In the genomic region with DNA sequence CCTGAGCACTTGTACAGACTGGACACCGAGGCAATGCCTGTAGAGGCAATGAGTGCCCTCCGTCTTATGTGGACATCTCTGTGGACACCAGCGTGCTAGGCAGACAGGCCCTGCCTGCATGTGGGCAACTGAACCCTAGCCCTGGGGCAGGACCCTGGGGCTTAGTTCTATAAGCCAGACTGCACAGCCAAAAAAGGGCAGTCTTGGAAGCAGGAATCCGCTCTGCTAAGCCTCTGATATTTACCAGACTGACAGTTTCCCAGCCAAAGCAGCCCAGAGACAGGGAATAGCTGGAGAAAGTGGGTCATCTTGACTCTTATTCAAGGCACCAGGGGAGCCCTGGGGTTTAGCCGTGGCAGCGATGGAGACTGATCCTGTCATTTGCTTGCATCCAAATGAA, we compare ENCODE assay signal across 22 cellular contexts.
DNase-seq lines count a peak whose midpoint lies in the region; ATAC-seq and TF ChIP-seq lines count a peak whose summit lies in the region.
"Had no signal": no experiment of that assay in that cellular context is flagged by ENCODE, and none has a peak within 500 bp of the region (broad histone marks: within the 10 kb centered on the region; RNA-seq: fewer than 3 reads in every experiment).

No MANE protein-coding gene starts in this region.

- H3K9ac ChIP-seq in endodermal cell (ENCODE audit: extremely low read depth, low read length, poor library complexity, severe bottlenecking) (no peak overlapping the region), stomach smooth muscle (ENCODE audit: low read length in 2 of 2) (no peak overlapping the region), mesenchymal stem cell (ENCODE audit: low read length) (no peak overlapping the region)

- peak overlapping the region in 1 of 2 experiments; percentile 22 for H3K14ac ChIP-seq in mesenchymal stem cell (ENCODE audit: low read length in 2 of 2)

- no peak for TF ChIP-seq CTCF in endodermal cell (conservative IDR thresholded peaks at IDR 0.05)

- WGBS in endodermal cell (ENCODE audit: insufficient coverage in 1 of 2, insufficient read length in 1 of 2), 2 experiments: 90 to 92% methylated on average over 2 to 6 of the region's 6 CpGs
- WGBS in mesenchymal stem cell: 75% methylated on average over 6 of the region's 6 CpGs

- H2BK5ac ChIP-seq in mesenchymal stem cell (ENCODE audit: low read depth, low read length, poor library complexity, severe bottlenecking): no peak overlapping the region

- H3K79me1 ChIP-seq in mesenchymal stem cell (replicated peaks; ENCODE audit: low read length, poor library complexity, severe bottlenecking): no peaks in the 10 kb centered on the region

- peak overlapping the region; percentile 42 for H3K27ac ChIP-seq in endodermal cell (ENCODE audit: low read depth, low read length)
- H3K27ac ChIP-seq in stomach smooth muscle (ENCODE audit: low read length): peak overlapping the region; percentile 89
- no peak overlapping the region for H3K27ac ChIP-seq in mesenchymal stem cell (ENCODE audit: low read length, poor library complexity, severe bottlenecking)
- H3K27ac ChIP-seq: heart right ventricle, SJSA1, VCaP had no signal

- H2BK12ac ChIP-seq in mesenchymal stem cell (ENCODE audit: low read length in 2 of 2): no peak overlapping the region

- no peaks in the 10 kb centered on the region for H3K9me3 Mint-ChIP-seq in endodermal cell
- H3K9me3 Mint-ChIP-seq: CD4-positive, alpha-beta memory T cell had no signal

- H3K4ac ChIP-seq in mesenchymal stem cell (ENCODE audit: low read depth in 1 of 2, low read length in 2 of 2): no peak overlapping the region

- H3K18ac ChIP-seq in mesenchymal stem cell (ENCODE audit: low read depth in 1 of 2, low read length in 2 of 2): no peak overlapping the region

- no peak overlapping the region for H3K27ac Mint-ChIP-seq in endodermal cell
- H3K27ac Mint-ChIP-seq: CD4-positive, alpha-beta memory T cell had no signal

- peaks cover 6% of the 10 kb centered on the region for H3K27me3 Mint-ChIP-seq in endodermal cell (ENCODE audit: insufficient read depth)

- no peak overlapping the region for H3K4me3 Mint-ChIP-seq in endodermal cell
- H3K4me3 Mint-ChIP-seq: CD4-positive, alpha-beta memory T cell had no signal

- no peaks in the 10 kb centered on the region for H3K36me3 ChIP-seq in endodermal cell (ENCODE audit: control insufficient read depth, insufficient read depth, low read length)
- H3K36me3 ChIP-seq in stomach smooth muscle (ENCODE audit: control insufficient read depth in 2 of 2, insufficient read depth in 2 of 2, low read length in 2 of 2): no peaks in the 10 kb centered on the region
- H3K36me3 ChIP-seq in mesenchymal stem cell (ENCODE audit: control insufficient read depth in 1 of 2, insufficient read depth in 2 of 2, low read depth in 1 of 2, low read length in 2 of 2): no peaks in the 10 kb centered on the region
- H3K36me3 ChIP-seq: heart right ventricle, SJSA1 had no signal

- DNase-seq in endodermal cell: no peak
- peak; percentile 40 for DNase-seq in mucosa of gallbladder (ENCODE audit: low spot score)
- DNase-seq in NCI-H1694 treated with DMSO at 0.1 percent for 48 hours (lab: John Stamatoyannopoulos, UW): no peak
- DNase-seq in mesenchymal stem cell: no peak
- DNase-seq: activated gamma-delta T cell treated with Interleukin-2 at 50 U/mL for 16 hours; amygdala; CD4-positive, alpha-beta memory T cell; dermis blood vessel endothelial cell; GDM1; heart right ventricle; MM.1S; NCI-H1436; NK-92 treated with Interleukin-12 subunit alpha and Interleukin-12 subunit beta, amount 100 ng/mL, for 24 hours; right cardiac atrium; stimulated activated CD8-positive, alpha-beta memory T cell treated with anti-CD3 and anti-CD28 coated beads, Interleukin-4, amount 100 ng/mL, for 48 hours had no signal

- H2AFZ ChIP-seq in mesenchymal stem cell (ENCODE audit: low read depth, low read length): no peak overlapping the region

- H3K23ac ChIP-seq in mesenchymal stem cell (ENCODE audit: low read length in 2 of 2): no peak overlapping the region

- no peaks in the 10 kb centered on the region for H3K36me3 Mint-ChIP-seq in endodermal cell (ENCODE audit: low read depth)
- H3K36me3 Mint-ChIP-seq: CD4-positive, alpha-beta memory T cell had no signal

- H4K91ac ChIP-seq in mesenchymal stem cell (ENCODE audit: low read length): no peak overlapping the region

- H3K4me1 Mint-ChIP-seq in endodermal cell: no peaks in the 10 kb centered on the region
- H3K4me1 Mint-ChIP-seq: CD4-positive, alpha-beta memory T cell had no signal

- no peak overlapping the region for H3K4me2 ChIP-seq in mesenchymal stem cell (ENCODE audit: low read length, poor library complexity, severe bottlenecking)

- no peak overlapping the region for H2BK15ac ChIP-seq in mesenchymal stem cell (ENCODE audit: low read depth, poor library complexity, severe bottlenecking)

- peak; percentile 67 for ATAC-seq in SK-N-SH treated with all-trans-retinoic acid at 6 μM for 48 hours
- ATAC-seq in HG03565 (IDR thresholded peaks at IDR 0.05; ENCODE audit: unreplicated experiment): no peak
- ATAC-seq: K562, left lobe of liver had no signal

- H3K9me3 ChIP-seq in endodermal cell (ENCODE audit: control insufficient read depth, low read length): no peaks in the 10 kb centered on the region
- H3K9me3 ChIP-seq in stomach smooth muscle (ENCODE audit: control insufficient read depth in 2 of 2, low read length in 2 of 2): peaks cover 0 to 2% of the 10 kb centered on the region in 2 donors
- peaks cover 8% of the 10 kb centered on the region for H3K9me3 ChIP-seq in mesenchymal stem cell (ENCODE audit: control insufficient read depth, low read length)
- H3K9me3 ChIP-seq: heart right ventricle, SJSA1 had no signal

- H3K4me1 ChIP-seq in endodermal cell (ENCODE audit: control insufficient read depth, insufficient read depth, low read length): no peaks in the 10 kb centered on the region
- H3K4me1 ChIP-seq in stomach smooth muscle (ENCODE audit: control insufficient read depth, insufficient read depth, low read length): peaks cover 61% of the 10 kb centered on the region
- H3K4me1 ChIP-seq in mesenchymal stem cell (ENCODE audit: control insufficient read depth, insufficient read depth, low read depth, low read length): peaks cover 5% of the 10 kb centered on the region

- H2BK120ac ChIP-seq in mesenchymal stem cell (ENCODE audit: low read depth, low read length): no peak overlapping the region

- H4K8ac ChIP-seq in mesenchymal stem cell (ENCODE audit: low read length): no peak overlapping the region

- no peak overlapping the region for H2AK5ac ChIP-seq in mesenchymal stem cell (ENCODE audit: low read length, severe bottlenecking)

- no peaks in the 10 kb centered on the region for H3K27me3 ChIP-seq in endodermal cell (ENCODE audit: control insufficient read depth, insufficient read depth, low read length, poor library complexity, severe bottlenecking)
- no peaks in the 10 kb centered on the region for H3K27me3 ChIP-seq in stomach smooth muscle (ENCODE audit: control insufficient read depth in 1 of 2, insufficient read depth in 2 of 2, low read length in 2 of 2)
- no peaks in the 10 kb centered on the region for H3K27me3 ChIP-seq in mesenchymal stem cell (ENCODE audit: control insufficient read depth in 1 of 2, insufficient read depth in 1 of 2, low read length in 2 of 2)
- H3K27me3 ChIP-seq: heart right ventricle, SJSA1 had no signal

- H3K4me3 ChIP-seq in endodermal cell (ENCODE audit: low read length) (no peak overlapping the region), stomach smooth muscle (ENCODE audit: low read length in 2 of 2) (peak overlapping the region in 1 of 2 donors; percentile 47), mesenchymal stem cell (ENCODE audit: insufficient read depth in 1 of 2, low read depth in 1 of 2, low read length in 2 of 2) (no peak overlapping the region)
- H3K4me3 ChIP-seq: heart right ventricle, K562, SJSA1 had no signal

TF ChIP-seq in SK-N-SH treated with all-trans-retinoic acid at 6 μM for 48 hours, 23 proteins besides CTCF, POLR2A, EP300 and RAD21:
- TF ChIP-seq CSDC2 (CRISPR knock-in tag; IDR thresholded peaks at IDR 0.05) (no peak), TCF4 (CRISPR knock-in tag; IDR thresholded peaks at IDR 0.05; ENCODE audit: borderline replicate concordance) (no peak), SNAI2 (CRISPR knock-in tag; IDR thresholded peaks at IDR 0.05) (no peak), ZNF565 (CRISPR knock-in tag; conservative IDR thresholded peaks at IDR 0.05; ENCODE audit: low read depth) (no peak), ZNF70 (CRISPR knock-in tag; IDR thresholded peaks at IDR 0.05) (no peak)
